In genomic region chr3:161181371-161181770, GRCh38 we compare ENCODE assay signal across 8 cellular contexts. TPM values are rescaled to one million over a fixed set of nuclear protein-coding genes. Genes with fewer than 3 reads are reported as not detected.
A peak's percentile ranks its signal among the peaks of the same experiment; 100 is the strongest.
DNase-seq lines count a peak whose midpoint lies in the region; ATAC-seq and TF ChIP-seq lines count a peak whose summit lies in the region.
"Not testable (repeated sequence)": the region's sequence is repeated elsewhere in the genome, so short reads cannot be mapped to it uniquely, and the experiment has no call there.

No MANE protein-coding gene starts in this region.

- not testable (repeated sequence) for H3K27ac ChIP-seq in PC-3 (ENCODE audit: low read length)
- H3K27ac ChIP-seq in left ventricle myocardium inferior (replicated peaks): peak overlapping the region; percentile 42

- not testable (repeated sequence) for H4K20me1 ChIP-seq in PC-3 (ENCODE audit: low read length)

- not testable (repeated sequence) for H3K9me2 ChIP-seq in PC-3 (replicated peaks; ENCODE audit: low read length)

- not testable (repeated sequence) for H3K4me2 ChIP-seq in PC-3 (ENCODE audit: low read length)

- BruUV-seq in PC-3 (replicated peaks; lab: Mats Ljungman, UMichigan): not testable (repeated sequence)

- not testable (repeated sequence) for H3K9me3 ChIP-seq in PC-3 (ENCODE audit: low read length); left ventricle myocardium inferior (replicated peaks)

- ATAC-seq in PC-3: not testable (repeated sequence)

- H3K79me2 ChIP-seq in PC-3 (ENCODE audit: low read length): not testable (repeated sequence)

- H2AFZ ChIP-seq in PC-3 (ENCODE audit: low read length): not testable (repeated sequence)

- H3K9ac ChIP-seq in PC-3 (ENCODE audit: low read length): not testable (repeated sequence)

- not testable (repeated sequence) for H3K36me3 ChIP-seq in PC-3 (ENCODE audit: low read depth, low read length); left ventricle myocardium inferior

- intact Hi-C loops in PC-3 (cut with micrococcal nuclease); left ventricle myocardium inferior (cut with micrococcal nuclease): not testable (repeated sequence)

- not testable (repeated sequence) for H3K4me3 ChIP-seq in PC-3 (ENCODE audit: low read length); astrocyte of the spinal cord (ENCODE audit: low read depth, low read length); fibroblast of the aortic adventitia (ENCODE audit: low read depth, low read length); left ventricle myocardium inferior

- not testable (repeated sequence) for H3K27me3 ChIP-seq in PC-3 (ENCODE audit: low read length); left ventricle myocardium inferior (ENCODE audit: low read depth)

- peak; percentile 31 for DNase-seq in AG09319 (ENCODE audit: extremely low read depth, low read depth)
- DNase-seq in PC-3: peak; percentile 8
- DNase-seq in astrocyte of the spinal cord (ENCODE audit: low read depth, low spot score): peak; percentile 76
- DNase-seq in dermis blood vessel endothelial cell: peak; percentile 28
- DNase-seq in fibroblast of the aortic adventitia (ENCODE audit: low read depth): peak; percentile 91
- DNase-seq in left ventricle myocardium inferior: peak; percentile 34
- peak; percentile 8 to 21 for DNase-seq in lung microvascular endothelial cell (ENCODE audit: low read depth in 2 of 2)
- DNase-seq in stromal cell of bone marrow (ENCODE audit: low read depth): peak; percentile 57

- POLR2A ChIA-PET in PC-3 (lab: Charles Lee; ENCODE audit: unreplicated experiment): not testable (repeated sequence)

- in situ Hi-C loops in astrocyte of the spinal cord (cut with HindIII; ENCODE audit: low sequenced_read_pairs): not testable (repeated sequence)

- TF ChIP-seq CTCF in AG09319 (IDR thresholded peaks at IDR 0.05; ENCODE audit: low read depth, low read length); PC-3 (conservative IDR thresholded peaks at IDR 0.05; ENCODE audit: low read depth, low read length); astrocyte of the spinal cord (IDR thresholded peaks at IDR 0.05; ENCODE audit: low read depth, low read length); fibroblast of the aortic adventitia (IDR thresholded peaks at IDR 0.05; ENCODE audit: insufficient read depth, low read length); left ventricle myocardium inferior (IDR thresholded peaks at IDR 0.05; ENCODE audit: borderline replicate concordance): not testable (repeated sequence)

- H3K4me1 ChIP-seq in PC-3 (ENCODE audit: insufficient read depth, low read length): not testable (repeated sequence)
- peaks cover 24% of the 10 kb centered on the region for H3K4me1 ChIP-seq in left ventricle myocardium inferior

- not testable (repeated sequence) for H3F3A ChIP-seq in PC-3 (ENCODE audit: low read length, unreplicated experiment)

- CTCF ChIA-PET in PC-3 (lab: Charles Lee): not testable (repeated sequence)

RNA-seq across cellular contexts. Expression of gene NMD3, which starts 39.7 kb away (rescaled TPM):
- total RNA-seq in PC-3 (2014; rRNA removed) (65.3 and 72.6 TPM in 2 replicates), dermis blood vessel endothelial cell (82.5 and 94.6 TPM in 2 replicates), fibroblast of the aortic adventitia (ENCODE audit: low replicate concordance) (88.0 and 165 TPM in 2 replicates), left ventricle myocardium inferior (51.6 TPM), lung microvascular endothelial cell (57.3 and 65.7 TPM in 2 replicates)

Comparison
In these comparisons a context has a peak if more than half of its experiments do, and no peak if none do; other contexts are left out.
1. DNase-seq: peak in every context shown above with its lines; median percentile 91 in fibroblast of the aortic adventitia; 76 in astrocyte of the spinal cord; 57 in stromal cell of bone marrow; 34 in left ventricle myocardium inferior; 31 in AG09319; 28 in dermis blood vessel endothelial cell; 14 in lung microvascular endothelial cell; 8 in PC-3.